In genomic region chr19:44653977-44654784, GRCh38 we compare ENCODE assay signal across 8 cellular contexts. TPM values are rescaled to one million over a fixed set of nuclear protein-coding genes. Genes with fewer than 3 reads are reported as not detected.
A peak's percentile ranks its signal among the peaks of the same experiment; 100 is the strongest.
DNase-seq lines count a peak whose midpoint lies in the region; ATAC-seq and TF ChIP-seq lines count a peak whose summit lies in the region.

No MANE protein-coding gene starts in this region.

- no peaks in the 10 kb centered on the region for H3K23me2 ChIP-seq in H9 (ENCODE audit: insufficient read length, low read depth, low read length, poor library complexity, severe bottlenecking)

- H4K20me1 ChIP-seq in H9 (ENCODE audit: control insufficient read depth, insufficient read depth, insufficient read length) = no peaks in the 10 kb centered on the region

- H3K27ac Mint-ChIP-seq in H9 = no peak overlapping the region

- no peak overlapping the region for H3K4me2 ChIP-seq in H9 (ENCODE audit: insufficient read depth, insufficient read length, low read length)

- H3K23ac ChIP-seq in H9 (ENCODE audit: insufficient read length, low read depth, low read length) = no peak overlapping the region

- no peak overlapping the region for H3K4ac ChIP-seq in H9 (ENCODE audit: low read depth, low read length)

- no peak overlapping the region for H3K9ac ChIP-seq in H9 (ENCODE audit: extremely low read depth, insufficient read length, low read length)

- H3K27me3 ChIP-seq in H9 (ENCODE audit: insufficient read depth, low read length) (no peaks in the 10 kb centered on the region), ovary (no peaks in the 10 kb centered on the region), upper lobe of right lung (no peaks in the 10 kb centered on the region)

- H2BK15ac ChIP-seq in H9 (ENCODE audit: low read depth, low read length) = no peak overlapping the region

- no peak overlapping the region for H2BK12ac ChIP-seq in H9 (ENCODE audit: insufficient read length, low read depth, low read length)

- whole genome bisulfite sequencing in H9 (ENCODE audit: extremely low coverage, insufficient read length, low lambda C conversion rate) = no CpG with 5 or more reads among the region's 16 CpGs
- WGBS in ovary, 3 donors = 69 to 70% (median 69%) methylated on average over 14 to 16 of the region's 16 CpGs

- H3K4me3 ChIP-seq in GM12864 (ENCODE audit: low read depth, low read length) (no peak overlapping the region), fibroblast of mammary gland (ENCODE audit: control insufficient read depth, low read depth, low read length) (no peak overlapping the region), ovary (no peak overlapping the region), upper lobe of right lung (no peak overlapping the region)

- H3K9me3 ChIP-seq in H9 (ENCODE audit: control insufficient read depth, low read depth, low read length) (no peaks in the 10 kb centered on the region), ovary (no peaks in the 10 kb centered on the region), upper lobe of right lung (no peaks in the 10 kb centered on the region)

- H3K9me3 Mint-ChIP-seq in H9 = peaks cover 2 to 4% of the 10 kb centered on the region in 2 experiments; a peak in 2 of 5 replicates

- no peak overlapping the region for H3K56ac ChIP-seq in H9 (ENCODE audit: insufficient read length, low read depth, low read length)

- H3K27me3 Mint-ChIP-seq in H9 (ENCODE audit: low read depth) = no peaks in the 10 kb centered on the region

- no peak overlapping the region for H2BK20ac ChIP-seq in H9 (ENCODE audit: low read depth, low read length, poor library complexity, severe bottlenecking)

- no peak overlapping the region for H2AFZ ChIP-seq in H9 (ENCODE audit: low read length)

- peak; percentile 91 for ATAC-seq in upper lobe of right lung
- ATAC-seq in HG02840 (IDR thresholded peaks at IDR 0.05; ENCODE audit: low FRiP score, unreplicated experiment) = no peak

- no peak overlapping the region for H2AK5ac ChIP-seq in H9 (ENCODE audit: insufficient read length, low read length)

- intact Hi-C loops in ovary (cut with DNase I) (loop anchor here in 1 of 4 donors (10.0 kb wide), 1 partner anchor 79 kb away; no protein-coding TSS in a partner anchor), upper lobe of right lung (cut with DNase I) (no loop called here)

- no peaks in the 10 kb centered on the region for H3K36me3 ChIP-seq in ovary
- H3K36me3 ChIP-seq in upper lobe of right lung = peaks cover 79% of the 10 kb centered on the region

- DNase-seq in GM12864 (ENCODE audit: low read depth) (peak; percentile 35), H9 (peak; percentile 78), NCI-H460 (ENCODE audit: extremely low read depth, low read depth) (peak; percentile 64), activated T-cell treated with anti-CD3 and anti-CD28 coated beads for 1 hour (ENCODE audit: low read depth) (peak; percentile 55), fibroblast of mammary gland (ENCODE audit: low read depth) (peak; percentile 41), ovary (peak; percentile 24 to 66 (median 47)), upper lobe of right lung (peak; percentile 88)

- H3K79me2 ChIP-seq in H9 (ENCODE audit: insufficient read depth, low read length) = no peaks in the 10 kb centered on the region

- H3K14ac ChIP-seq in H9 (ENCODE audit: insufficient read depth, low read length) = no peak overlapping the region

- H3K79me1 ChIP-seq in H9 (ENCODE audit: insufficient read depth, low read depth, low read length, poor library complexity, severe bottlenecking) = no peaks in the 10 kb centered on the region

- H3K27ac ChIP-seq in H9 (ENCODE audit: insufficient read length, low read depth, low read length) (no peak overlapping the region), ovary (no peak overlapping the region), upper lobe of right lung (no peak overlapping the region)

- no peak for TF ChIP-seq POLR2A in ovary (IDR thresholded peaks at IDR 0.05)

- no peak overlapping the region for H4K8ac ChIP-seq in H9 (replicated peaks; ENCODE audit: insufficient read length, low read depth, low read length)

- no peak overlapping the region for H3K18ac ChIP-seq in H9 (ENCODE audit: insufficient read length, low read depth, low read length)

- H2BK5ac ChIP-seq in H9 (ENCODE audit: insufficient read length, low read length) = no peak overlapping the region

- peaks cover 2 to 5% of the 10 kb centered on the region in 2 experiments; a peak in 2 of 4 replicates for H3K4me1 Mint-ChIP-seq in H9

- no peak overlapping the region for H2BK120ac ChIP-seq in H9 (ENCODE audit: low read depth, low read length, poor library complexity, severe bottlenecking)

- no peak overlapping the region for H3K4me3 Mint-ChIP-seq in H9

- no peak overlapping the region for H4K91ac ChIP-seq in H9 (ENCODE audit: insufficient read length, low read depth, low read length)

- no peak for TF ChIP-seq EP300 in ovary (IDR thresholded peaks at IDR 0.05)

- H3K4me1 ChIP-seq in H9 (ENCODE audit: insufficient read depth, low read length) (no peaks in the 10 kb centered on the region), ovary (ENCODE audit: insufficient read depth) (no peaks in the 10 kb centered on the region), upper lobe of right lung (peaks cover 3% of the 10 kb centered on the region)

- no peak overlapping the region for H3T11ph ChIP-seq in H9 (ENCODE audit: low read length)

- H3K36me3 Mint-ChIP-seq in H9 (ENCODE audit: insufficient read depth in 1 of 3, low read depth in 3 of 3) = peaks cover 42 to 84% (median 63%) of the 10 kb centered on the region in 3 experiments

- H4K5ac ChIP-seq in H9 (ENCODE audit: insufficient read length, low read depth, low read length) = no peak overlapping the region

- peak; percentile 83 for TF ChIP-seq CTCF in GM12864 (IDR thresholded peaks at IDR 0.05; ENCODE audit: low read depth, low read length, missing control alignments)
- peak; percentile 71 for TF ChIP-seq CTCF in H9 (conservative IDR thresholded peaks at IDR 0.05)
- TF ChIP-seq CTCF in fibroblast of mammary gland (conservative IDR thresholded peaks at IDR 0.05; ENCODE audit: control insufficient read depth, insufficient read depth, low read depth, low read length) = peak; percentile 26
- peak in 1 of 3 donors; percentile 26 for TF ChIP-seq CTCF in ovary (IDR thresholded peaks at IDR 0.05)
- TF ChIP-seq CTCF in upper lobe of right lung (IDR thresholded peaks at IDR 0.05) = peak; percentile 76

RNA-seq across cellular contexts. Expression of gene PVR, which starts 10.5 kb away (rescaled TPM):
- total RNA-seq in H9 (2021) = 29.2 and 30.5 TPM in 2 replicates
- 49.8 and 50.1 TPM in 2 replicates for total RNA-seq in NCI-H460 (2014; rRNA removed; shearing (Covaris generic))
- 61.5 and 77.6 TPM in 2 replicates for polyA plus RNA-seq in NCI-H460 (2014; cell fraction: nucleus; rRNA removed)
- 10 to 100 TPM; 18.8 to 26.6 (median 22.5) TPM for total RNA-seq in ovary
- polyA plus RNA-seq in ovary = 10 to 100 TPM; 14.0 to 33.9 TPM
- total RNA-seq in upper lobe of right lung = 40.8 TPM

RNA-seq across cellular contexts. Expression of gene CEACAM19, which starts 17.1 kb away (rescaled TPM):
- total RNA-seq in H9 (2021) (3.5 and 4.6 TPM in 2 replicates), ovary (10 to 100 TPM in 1 of 7 donors, 1 to 10 TPM in 6; 2.6 to 10.0 (median 5.4) TPM), upper lobe of right lung (7.6 TPM)
- 0.46 and 0.59 TPM in 2 replicates for total RNA-seq in NCI-H460 (2014; rRNA removed; shearing (Covaris generic))
- polyA plus RNA-seq in NCI-H460 (2014; cell fraction: nucleus; rRNA removed) = 0.57 and 1.2 TPM in 2 replicates
- 1 to 10 TPM; 2.2 to 5.1 TPM for polyA plus RNA-seq in ovary

RNA-seq across cellular contexts. Expression of gene IGSF23, which starts 40.8 kb away (rescaled TPM):
- total RNA-seq in H9 (2021) (not detected in 2 replicates), ovary (under 1 TPM in 1 of 7 donors, not detected in 6; 0.57 TPM), upper lobe of right lung (not detected)
- total RNA-seq in NCI-H460 (2014; rRNA removed; shearing (Covaris generic)) = not detected in 2 replicates
- not detected in 2 replicates for polyA plus RNA-seq in NCI-H460 (2014; cell fraction: nucleus; rRNA removed)
- not detected for polyA plus RNA-seq in ovary

RNA-seq across cellular contexts. Expression of gene CEACAM16, which starts 44.8 kb away (rescaled TPM):
- total RNA-seq in H9 (2021) (not detected in 2 replicates), ovary (not detected), upper lobe of right lung (not detected)
- not detected in 2 replicates for total RNA-seq in NCI-H460 (2014; rRNA removed; shearing (Covaris generic))
- polyA plus RNA-seq in NCI-H460 (2014; cell fraction: nucleus; rRNA removed) = not detected in 2 replicates
- not detected for polyA plus RNA-seq in ovary

Comparison
In these comparisons a context has a peak if more than half of its experiments do, and no peak if none do; other contexts are left out.
1. DNase-seq: peak in every context shown above with its lines; median percentile 88 in upper lobe of right lung; 78 in H9; 64 in NCI-H460; 55 in activated T-cell treated with anti-CD3 and anti-CD28 coated beads for 1 hour; 47 in ovary; 41 in fibroblast of mammary gland; 35 in GM12864.